Comparison of ENCODE assay signal across 1 cellular context in the genomic region with DNA sequence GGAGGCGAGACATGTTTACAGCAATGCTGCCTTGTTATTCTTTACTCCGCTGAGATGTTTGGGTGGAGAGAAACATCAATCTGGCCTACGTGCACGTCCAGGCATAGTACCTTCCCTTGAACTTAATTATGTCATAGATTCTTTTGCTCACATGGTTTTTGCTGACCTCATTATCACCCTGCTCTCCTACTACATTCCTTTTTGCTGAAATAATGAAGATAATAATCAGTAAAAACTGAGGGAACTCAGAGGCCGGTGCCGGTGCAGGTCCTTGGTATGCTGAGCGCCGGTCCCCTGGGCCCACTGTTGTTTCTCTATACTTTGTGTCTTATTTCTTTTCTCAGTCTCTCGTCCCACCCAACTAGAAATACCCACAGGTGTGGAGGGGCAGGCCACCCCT.
TF ChIP-seq lines count a peak whose summit lies in the region.

No MANE protein-coding gene starts in this region.

TF ChIP-seq in HEK293, 187 proteins besides CTCF, POLR2A, EP300 and RAD21 (continued from another document):
- TF ChIP-seq, protein P1, sequence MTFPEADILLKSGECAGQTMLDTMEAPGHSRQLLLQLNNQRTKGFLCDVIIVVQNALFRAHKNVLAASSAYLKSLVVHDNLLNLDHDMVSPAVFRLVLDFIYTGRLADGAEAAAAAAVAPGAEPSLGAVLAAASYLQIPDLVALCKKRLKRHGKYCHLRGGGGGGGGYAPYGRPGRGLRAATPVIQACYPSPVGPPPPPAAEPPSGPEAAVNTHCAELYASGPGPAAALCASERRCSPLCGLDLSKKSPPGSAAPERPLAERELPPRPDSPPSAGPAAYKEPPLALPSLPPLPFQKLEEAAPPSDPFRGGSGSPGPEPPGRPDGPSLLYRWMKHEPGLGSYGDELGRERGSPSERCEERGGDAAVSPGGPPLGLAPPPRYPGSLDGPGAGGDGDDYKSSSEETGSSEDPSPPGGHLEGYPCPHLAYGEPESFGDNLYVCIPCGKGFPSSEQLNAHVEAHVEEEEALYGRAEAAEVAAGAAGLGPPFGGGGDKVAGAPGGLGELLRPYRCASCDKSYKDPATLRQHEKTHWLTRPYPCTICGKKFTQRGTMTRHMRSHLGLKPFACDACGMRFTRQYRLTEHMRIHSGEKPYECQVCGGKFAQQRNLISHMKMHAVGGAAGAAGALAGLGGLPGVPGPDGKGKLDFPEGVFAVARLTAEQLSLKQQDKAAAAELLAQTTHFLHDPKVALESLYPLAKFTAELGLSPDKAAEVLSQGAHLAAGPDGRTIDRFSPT (tag by site-specific recombination; IDR thresholded peaks at IDR 0.05): 0 out of 2 replicates have a peak, but pooled peaks have one; percentile 35
